29 cellular contexts compared by ENCODE assay signal in the genomic region with DNA sequence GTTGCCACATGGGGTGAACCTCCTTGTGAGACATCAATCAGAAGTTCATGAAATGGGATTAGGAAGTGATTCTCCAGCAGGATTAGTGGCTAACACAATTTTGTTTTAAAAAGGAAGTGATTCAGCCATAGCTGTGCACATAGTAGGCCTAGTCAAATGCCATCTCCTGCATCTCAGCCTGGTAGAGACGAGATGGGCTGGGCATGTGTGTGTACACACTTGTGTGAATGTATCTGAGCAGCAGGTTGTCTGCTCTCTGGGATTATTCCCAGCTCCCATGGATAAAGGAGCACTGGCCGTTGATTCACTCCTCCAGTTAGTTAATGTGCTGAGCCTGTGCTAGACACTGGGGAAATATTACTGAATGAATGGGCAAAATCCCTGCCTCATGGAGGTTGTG. TPM values are rescaled to one million over a fixed set of nuclear protein-coding genes. Genes with fewer than 3 reads are reported as not detected.
"Had no signal": no experiment of that assay in that cellular context is flagged by ENCODE, and none has a peak within 500 bp of the region (broad histone marks: within the 10 kb centered on the region; RNA-seq: fewer than 3 reads in every experiment).

No MANE protein-coding gene starts in this region.

- H3K4me3 ChIP-seq: body of pancreas, esophagus squamous epithelium, gastrocnemius medialis, heart left ventricle, mucosa of descending colon, stomach, suprapubic skin, tibial nerve had no signal

- H3K27ac ChIP-seq: body of pancreas, esophagus squamous epithelium, gastrocnemius medialis, heart left ventricle, stomach, suprapubic skin, tibial nerve, WERI-Rb-1 had no signal

- H3K4me3 Mint-ChIP-seq: stimulated activated memory B cell treated with anti-CD40 and anti-IgM and Interleukin-4, amounts not matched to agents 10 μg/mL and 1 μg/mL and 100 μg/mL, for 72 hours had no signal

- H3K4me1 ChIP-seq: body of pancreas, gastrocnemius medialis had no signal

- DNase-seq: activated CD4-positive, alpha-beta T cell treated with anti-CD3 and anti-CD28 coated beads for 1 hour; activated CD8-positive, alpha-beta memory T cell treated with anti-CD3 and anti-CD28 coated beads for 24 hours; activated CD8-positive, alpha-beta memory T cell treated with anti-CD3 and anti-CD28 coated beads, Interleukin-2, amount 50 U/mL, for 4 hours; activated effector memory CD4-positive, alpha-beta T cell treated with Interleukin-2 at 50 U/mL for 16 hours; activated naive CD4-positive, alpha-beta T cell treated with anti-CD3 and anti-CD28 coated beads for 36 hours; activated T-cell treated with anti-CD3 and anti-CD28 coated beads, Interleukin-2, amount 50 U/mL, for 24 hours; anterior cingulate cortex; body of pancreas; caudate nucleus; esophagus squamous epithelium; gastrocnemius medialis; heart left ventricle; left colon; mucosa of descending colon; nucleus accumbens; small intestine; stimulated activated CD4-positive, alpha-beta T cell treated with anti-CD3 and anti-CD28 coated beads, Interleukin-2, amount 100 ng/mL, for 24 hours; stomach; WERI-Rb-1 had no signal

- H3K36me3 ChIP-seq: esophagus squamous epithelium, gastrocnemius medialis, heart left ventricle, stomach, suprapubic skin, tibial nerve, WERI-Rb-1 had no signal

- H3K9me3 Mint-ChIP-seq: activated naive CD4-positive, alpha-beta T cell treated with anti-CD3 and anti-CD28 coated beads for 36 hours; activated T-cell treated with anti-CD3 and anti-CD28 coated beads, Interleukin-2, amount 50 U/mL, for 24 hours; memory B cell; stimulated activated memory B cell treated with anti-CD40 and anti-IgM and Interleukin-4, amounts not matched to agents 10 μg/mL and 1 μg/mL and 100 μg/mL, for 72 hours; T-helper 2 cell treated with Interferon-gamma antibody and Interleukin-4, amounts not matched to agents 5 μg/mL and 100 μg/mL, for 36 hours had no signal

- H3K27ac Mint-ChIP-seq: activated naive CD4-positive, alpha-beta T cell treated with anti-CD3 and anti-CD28 coated beads for 36 hours; activated T-cell treated with anti-CD3 and anti-CD28 coated beads, Interleukin-2, amount 50 U/mL, for 24 hours; memory B cell; stimulated activated memory B cell treated with anti-CD40 and anti-IgM and Interleukin-4, amounts not matched to agents 10 μg/mL and 1 μg/mL and 100 μg/mL, for 72 hours; T-helper 2 cell treated with Interferon-gamma antibody and Interleukin-4, amounts not matched to agents 5 μg/mL and 100 μg/mL, for 36 hours had no signal

- H3K36me3 Mint-ChIP-seq: stimulated activated memory B cell treated with anti-CD40 and anti-IgM and Interleukin-4, amounts not matched to agents 10 μg/mL and 1 μg/mL and 100 μg/mL, for 72 hours had no signal

- ATAC-seq: body of pancreas; gastrocnemius medialis; heart left ventricle; sciatic nerve; SK-N-SH treated with all-trans-retinoic acid at 6 μM for 48 hours; stimulated activated memory B cell treated with anti-CD40 and anti-IgM and Interleukin-4, amounts not matched to agents 10 μg/mL and 1 μg/mL and 100 μg/mL, for 72 hours had no signal

RNA-seq across cellular contexts. Expression of a gene that starts 2.0 kb away (rescaled TPM):
- total RNA-seq: activated naive CD4-positive, alpha-beta T cell treated with anti-CD3 and anti-CD28 coated beads for 36 hours; body of pancreas; dermis microvascular lymphatic vessel endothelial cell; esophagus squamous epithelium; gastrocnemius medialis; heart left ventricle; left colon; lower leg skin; stomach; suprapubic skin had no signal
- polyA plus RNA-seq: heart left ventricle, keratinocyte, small intestine, stomach had no signal
